ENCODE assay signal across 8 cellular contexts in genomic region chr17:2238432-2239169, GRCh38.
A peak's percentile ranks its signal among the peaks of the same experiment; 100 is the strongest.
DNase-seq lines count a peak whose midpoint lies in the region; ATAC-seq and TF ChIP-seq lines count a peak whose summit lies in the region.

No MANE protein-coding gene starts in this region.

- H3K27ac ChIP-seq in esophagus muscularis mucosa (replicated peaks in 1 of 4), result peak overlapping the region; percentile 70 to 80 (median 74)
- H3K27ac ChIP-seq in skeletal muscle tissue (ENCODE audit: low read depth, low read length), result peak overlapping the region; percentile 94

- whole genome bisulfite sequencing in esophagus muscularis mucosa, result 33% methylated on average over 15 of the region's 15 CpGs

- ATAC-seq in GM18873 (IDR thresholded peaks at IDR 0.05; ENCODE audit: low FRiP score, unreplicated experiment), result peak; percentile 53
- peak; percentile 69 for ATAC-seq in HG03045 (IDR thresholded peaks at IDR 0.05; ENCODE audit: unreplicated experiment)
- ATAC-seq in GM19324 (IDR thresholded peaks at IDR 0.05; ENCODE audit: low FRiP score, unreplicated experiment), result no peak

- H3K9me3 ChIP-seq in esophagus muscularis mucosa (no peaks in the 10 kb centered on the region), skeletal muscle tissue (ENCODE audit: control insufficient read depth in 3 of 3, low read length in 3 of 3) (no peaks in the 10 kb centered on the region)

- H3K27me3 ChIP-seq in esophagus muscularis mucosa, result no peaks in the 10 kb centered on the region
- no peaks in the 10 kb centered on the region for H3K27me3 ChIP-seq in skeletal muscle tissue (ENCODE audit: control insufficient read depth in 3 of 3, insufficient read depth in 3 of 3, low read length in 3 of 3)

- intact Hi-C loops in esophagus muscularis mucosa (cut with DNase I), result no loop called here

- DNase-seq in esophagus muscularis mucosa (ENCODE audit: extremely low spot score) (no peak), activated gamma-delta T cell (lab: John Stamatoyannopoulos, UW) (no peak), SKM-1 (lab: John Stamatoyannopoulos, UW; ENCODE audit: unreplicated experiment) (no peak), amniotic stem cell (lab: John Stamatoyannopoulos, UW) (no peak)

- peak overlapping the region; percentile 58 to 84 (median 73) for H3K9ac ChIP-seq in skeletal muscle tissue (ENCODE audit: low read depth in 1 of 3, low read length in 3 of 3)

- no peak for TF ChIP-seq POLR2A in esophagus muscularis mucosa (IDR thresholded peaks at IDR 0.05; ENCODE audit: low read depth)

- TF ChIP-seq EP300 in esophagus muscularis mucosa (IDR thresholded peaks at IDR 0.05), result no peak

- H3K36me3 ChIP-seq in esophagus muscularis mucosa (peaks cover 0 to 33% (median 27%) of the 10 kb centered on the region in 4 donors), skeletal muscle tissue (ENCODE audit: control insufficient read depth in 3 of 3, insufficient read depth in 3 of 3, low read length in 3 of 3) (peaks cover under 1 to 8% (median 8%) of the 10 kb centered on the region in 3 donors)

- TF ChIP-seq CTCF in esophagus muscularis mucosa (IDR thresholded peaks at IDR 0.05), result no peak

- H3K4me3 ChIP-seq in esophagus muscularis mucosa, result peak overlapping the region; percentile 17 to 37 (median 26)
- H3K4me3 ChIP-seq in skeletal muscle tissue (ENCODE audit: low read length in 3 of 3), result peak overlapping the region; percentile 22 to 57 (median 54)

- peaks cover 34 to 81% (median 69%) of the 10 kb centered on the region in 4 donors for H3K4me1 ChIP-seq in esophagus muscularis mucosa
- H3K4me1 ChIP-seq in skeletal muscle tissue (ENCODE audit: control insufficient read depth in 3 of 3, insufficient read depth in 3 of 3, low read length in 3 of 3), result peaks cover 42 to 53% (median 53%) of the 10 kb centered on the region in 3 donors
